19 cellular contexts compared by ENCODE assay signal in the genomic region with DNA sequence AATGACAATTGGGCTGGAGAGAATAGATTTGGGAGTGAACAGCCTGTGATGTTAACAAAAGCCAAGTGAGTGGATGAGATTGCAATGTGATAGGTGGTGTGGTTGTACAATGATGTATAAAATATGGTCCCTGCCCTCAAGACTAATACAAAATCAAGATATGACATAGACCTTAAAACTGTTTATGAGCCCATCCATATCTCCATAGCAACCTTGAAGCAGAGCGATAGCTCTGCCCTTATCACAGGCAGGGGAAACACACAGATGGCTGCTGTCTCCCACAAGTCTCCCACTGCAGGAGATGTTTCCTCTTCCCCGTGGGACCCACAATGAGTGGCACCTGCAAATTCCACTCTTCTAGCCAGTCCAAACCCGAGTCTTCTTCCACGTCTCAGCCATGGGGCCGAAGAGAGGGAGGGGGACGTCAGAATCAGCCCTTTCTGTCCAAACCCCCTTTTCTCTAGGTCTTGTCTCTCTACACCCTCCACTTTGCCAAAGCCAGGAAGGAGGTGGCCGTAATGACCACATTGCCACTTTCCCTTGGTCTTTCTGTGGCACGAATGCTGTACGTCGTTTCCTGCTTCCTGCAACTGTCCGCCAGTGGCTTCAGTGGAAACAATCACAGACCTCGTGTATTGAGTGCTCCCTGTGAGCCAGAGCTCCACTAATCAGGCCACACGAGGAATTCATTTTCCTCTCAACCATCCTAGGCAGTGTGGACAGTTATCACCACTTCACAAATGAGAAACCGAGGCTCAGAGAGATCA. TPM values are rescaled to one million over a fixed set of nuclear protein-coding genes. Genes with fewer than 3 reads are reported as not detected.
DNase-seq lines count a peak whose midpoint lies in the region; ATAC-seq, FAIRE-seq and TF ChIP-seq lines count a peak whose summit lies in the region.
"Had no signal": no experiment of that assay in that cellular context is flagged by ENCODE, and none has a peak within 500 bp of the region (broad histone marks: within the 10 kb centered on the region; RNA-seq: fewer than 3 reads in every experiment).

No MANE protein-coding gene starts in this region.

- TF ChIP-seq POLR2A in IMR-90 (IDR thresholded peaks at IDR 0.05; ENCODE audit: low read depth, low read length) (no peak), K562 (conservative IDR thresholded peaks at IDR 0.05) (no peak)

- H3K4me2 ChIP-seq in IMR-90 (ENCODE audit: low read depth, low read length) (no peak overlapping the region), K562 (ENCODE audit: insufficient read depth, low read length) (no peak overlapping the region)

- H3K9ac ChIP-seq in IMR-90 (ENCODE audit: low read depth, low read length) (no peak overlapping the region), K562 (ENCODE audit: insufficient read depth in 1 of 2, low read depth in 2 of 2, low read length in 2 of 2) (peak overlapping the region in 1 of 2 experiments; percentile 3; a peak in 1 of 4 replicates)

- BruUV-seq in IMR-90 (replicated peaks; lab: Mats Ljungman, UMichigan): no TSS peak
- no TSS peak for BruUV-seq in K562 (replicated peaks; lab: Mats Ljungman, UMichigan)

- FAIRE-seq in K562 (lab: Jason Lieb, UNC): no peak
- FAIRE-seq: A204.1, GM12892, H1 had no signal

- TF ChIP-seq CTCF in IMR-90 (conservative IDR thresholded peaks at IDR 0.05; ENCODE audit: low read depth, low read length): no peak
- TF ChIP-seq CTCF in K562 (IDR thresholded peaks at IDR 0.05 in 2 of 3, conservative IDR thresholded peaks at IDR 0.05 in 1 of 3; ENCODE audit: insufficient read depth in 2 of 3, low read depth in 1 of 3, low read length in 3 of 3): no peak
- no peak for TF ChIP-seq CTCF in HFFc6 (IDR thresholded peaks at IDR 0.05)

- H2BK120ac ChIP-seq in IMR-90 (ENCODE audit: low read depth, low read length): peak overlapping the region; percentile 24; the same call in 1 of the 2 replicates

- no peak for DNase-seq in IMR-90
- no peak for DNase-seq in T-helper 17 cell
- no peak for DNase-seq in K562 (ENCODE audit: extremely low read depth in 1 of 4, low spot score in 3 of 4)
- no peak for DNase-seq in naive thymus-derived CD4-positive, alpha-beta T cell
- DNase-seq in GM03348 (ENCODE audit: low spot score): no peak
- no peak for DNase-seq in HFFc6
- no peak for DNase-seq in substantia nigra (lab: John Stamatoyannopoulos, UW)
- DNase-seq: C1 segment of cervical spinal cord; Calu3; CD4-positive, alpha-beta T cell; DMS 273 treated with DMSO at 0.1 percent for 48 hours had no signal

- peak overlapping the region; percentile 9; the same call in 1 of the 2 replicates for H3K18ac ChIP-seq in IMR-90 (ENCODE audit: low read depth, low read length)

- no peak overlapping the region; the same call in 1 of the 2 replicates for H4K5ac ChIP-seq in IMR-90 (ENCODE audit: low read depth, low read length)

- H3K79me2 ChIP-seq in K562 (ENCODE audit: control insufficient read depth, insufficient read depth, low read length): no peaks in the 10 kb centered on the region

- no peak for TF ChIP-seq EP300 in K562 (IDR thresholded peaks at IDR 0.05; ENCODE audit: low read length)

- peak overlapping the region; percentile 48; the same call in 1 of the 3 replicates for H2BK15ac ChIP-seq in IMR-90 (ENCODE audit: low read depth, low read length)

- H3K27ac ChIP-seq in IMR-90 (ENCODE audit: insufficient read depth, low read length) (no peak overlapping the region), K562 (ENCODE audit: extremely low read depth, low read depth, low read length) (no peak overlapping the region), substantia nigra (ENCODE audit: low read depth, low read length, poor library complexity, severe bottlenecking) (no peak overlapping the region)
- no peak overlapping the region for H3K27ac ChIP-seq in naive thymus-derived CD4-positive, alpha-beta T cell (ENCODE audit: low read depth, low read length)
- H3K27ac ChIP-seq: HL-60 had no signal

- ATAC-seq in IMR-90 (ENCODE audit: low read depth) (no peak), T-helper 17 cell (peak; percentile 32), K562 (no peak; the same call in 2 of the 3 replicates), HG02870 (IDR thresholded peaks at IDR 0.05; ENCODE audit: unreplicated experiment) (no peak)
- ATAC-seq in naive thymus-derived CD4-positive, alpha-beta T cell: peak; percentile 60

- H4K20me1 ChIP-seq in IMR-90 (ENCODE audit: insufficient read depth, low read length) (no peaks in the 10 kb centered on the region), K562 (replicated peaks; ENCODE audit: control insufficient read depth, insufficient read depth, low read length) (no peaks in the 10 kb centered on the region)

- no peak overlapping the region for H3K23ac ChIP-seq in IMR-90 (ENCODE audit: low read depth, low read length)

- dilution Hi-C loops in IMR-90 (cut with HindIII; ENCODE audit: low sequenced_read_pairs, unreplicated experiment): no loop called here

- CTCF ChIA-PET in IMR-90 (lab: Yijun Ruan, JAX) (no interaction called here), K562 (lab: Yijun Ruan, JAX; ENCODE audit: low intra/inter-chr PET ratio) (no interaction called here)
- CTCF ChIA-PET in naive thymus-derived CD4-positive, alpha-beta T cell (lab: Charles Lee): interaction anchor here (0.5 kb wide), 1 partner anchor 1732 kb away, joined by 3 read pairs; no protein-coding TSS in a partner anchor

- H3K27me3 ChIP-seq in IMR-90 (ENCODE audit: control insufficient read depth, insufficient read depth, low read length) (peaks cover 9% of the 10 kb centered on the region; the same call in 1 of the 2 replicates), K562 (ENCODE audit: control insufficient read depth in 2 of 2, insufficient read depth in 2 of 2, low read length in 2 of 2) (peaks cover 51 to 78% of the 10 kb centered on the region in 2 experiments)
- H3K27me3 ChIP-seq in naive thymus-derived CD4-positive, alpha-beta T cell (ENCODE audit: control insufficient read depth in 2 of 2, insufficient read depth in 2 of 2, low read length in 2 of 2): no peaks in the 10 kb centered on the region

- no peak overlapping the region for H4K91ac ChIP-seq in IMR-90 (ENCODE audit: insufficient read depth, low read depth, low read length)

- H3K36me3 ChIP-seq in IMR-90 (ENCODE audit: control insufficient read depth, insufficient read depth, low read length): no peaks in the 10 kb centered on the region
- no peaks in the 10 kb centered on the region for H3K36me3 ChIP-seq in K562 (ENCODE audit: control insufficient read depth, insufficient read depth, low read length)
- no peaks in the 10 kb centered on the region for H3K36me3 ChIP-seq in naive thymus-derived CD4-positive, alpha-beta T cell (ENCODE audit: control insufficient read depth in 2 of 3, insufficient read depth in 3 of 3, low read length in 3 of 3)
- H3K36me3 ChIP-seq: HAP-1 had no signal

- H3K27me3 Mint-ChIP-seq in T-helper 17 cell (no peaks in the 10 kb centered on the region), HFFc6 (ENCODE audit: insufficient read depth) (peaks cover 17% of the 10 kb centered on the region)
- peaks cover 0 to 7% (median 0%) of the 10 kb centered on the region in 5 donors for H3K27me3 Mint-ChIP-seq in naive thymus-derived CD4-positive, alpha-beta T cell

- H3K4me3 ChIP-seq in IMR-90 (ENCODE audit: insufficient read depth, low read depth, low read length) (no peak overlapping the region), K562 (no peak overlapping the region)
- H3K4me3 ChIP-seq in naive thymus-derived CD4-positive, alpha-beta T cell (ENCODE audit: low read length): no peak overlapping the region
- H3K4me3 ChIP-seq: HAP-1 had no signal

- H2AK5ac ChIP-seq in IMR-90 (ENCODE audit: low read depth, low read length): peak overlapping the region; percentile 57; the same call in 1 of the 2 replicates

- peak overlapping the region; percentile 59 for H3K4ac ChIP-seq in IMR-90 (ENCODE audit: low read depth, low read length)

- no peak overlapping the region for H2BK20ac ChIP-seq in IMR-90 (ENCODE audit: low read depth, low read length)

- intact Hi-C loops in IMR-90 (cut with micrococcal nuclease) (no loop called here), K562 (cut with micrococcal nuclease) (loop anchor here (5.0 kb wide), 1 partner anchor 181 kb away; no protein-coding TSS in a partner anchor)
- intact Hi-C loops in naive thymus-derived CD4-positive, alpha-beta T cell (cut with micrococcal nuclease): loop anchor here in 1 of 2 donors (10.0 kb wide), 1 partner anchor 177 kb away; no protein-coding TSS in a partner anchor

- peak overlapping the region; percentile 39 for H3K14ac ChIP-seq in IMR-90 (replicated peaks; ENCODE audit: low read depth, low read length)

- WGBS in IMR-90 (ENCODE audit: extremely low coverage in 2 of 2, insufficient read length in 1 of 2), 2 experiments: 93% methylated on average over 8 of the region's 14 CpGs; no CpG with 5 or more reads in 1 of the 2 experiments
- WGBS in K562 (ENCODE audit: insufficient coverage, low coverage, missing lambda C conversion rate): 1% methylated on average over 14 of the region's 14 CpGs

- peaks cover 4% of the 10 kb centered on the region for H3K36me3 Mint-ChIP-seq in T-helper 17 cell (ENCODE audit: low read depth)
- no peaks in the 10 kb centered on the region for H3K36me3 Mint-ChIP-seq in naive thymus-derived CD4-positive, alpha-beta T cell
- H3K36me3 Mint-ChIP-seq in HFFc6 (ENCODE audit: low read depth): peaks cover 6% of the 10 kb centered on the region

- peaks cover 0 to 6% (median 0%) of the 10 kb centered on the region in 11 donors for H3K9me3 Mint-ChIP-seq in naive thymus-derived CD4-positive, alpha-beta T cell
- H3K9me3 Mint-ChIP-seq in HFFc6: peaks cover 8% of the 10 kb centered on the region; the same call in 1 of the 2 replicates
- H3K9me3 Mint-ChIP-seq: CD4-positive, alpha-beta T cell had no signal

- H2BK5ac ChIP-seq in IMR-90 (ENCODE audit: low read depth, low read length, poor library complexity, severe bottlenecking): no peak overlapping the region

- H3K27ac Mint-ChIP-seq in T-helper 17 cell (no peak overlapping the region), HFFc6 (no peak overlapping the region)
- no peak overlapping the region for H3K27ac Mint-ChIP-seq in naive thymus-derived CD4-positive, alpha-beta T cell
- H3K27ac Mint-ChIP-seq: B cell; CD4-positive, alpha-beta T cell had no signal

- H2AFZ ChIP-seq in IMR-90 (replicated peaks; ENCODE audit: low read length, poor library complexity) (no peak overlapping the region), K562 (ENCODE audit: low read depth, low read length) (no peak overlapping the region)

- peak overlapping the region; percentile 31 for H2AK9ac ChIP-seq in IMR-90 (replicated peaks; ENCODE audit: low read depth, low read length, poor library complexity)

- H3K4me3 Mint-ChIP-seq in T-helper 17 cell (no peak overlapping the region), HFFc6 (no peak overlapping the region)
- no peak overlapping the region for H3K4me3 Mint-ChIP-seq in naive thymus-derived CD4-positive, alpha-beta T cell
- H3K4me3 Mint-ChIP-seq: B cell; CD4-positive, alpha-beta T cell had no signal

- peaks cover 0 to 6% of the 10 kb centered on the region in 2 experiments; a peak in 1 of 4 replicates for H3K79me1 ChIP-seq in IMR-90 (ENCODE audit: low read depth in 1 of 2, low read length in 2 of 2)

- TF ChIP-seq RAD21 in IMR-90 (IDR thresholded peaks at IDR 0.05; ENCODE audit: low read length): no peak
- no peak for TF ChIP-seq RAD21 in K562 (CRISPR knock-in tag; conservative IDR thresholded peaks at IDR 0.05 in 1 of 2, IDR thresholded peaks at IDR 0.05 in 1 of 2)

- H3K4me1 Mint-ChIP-seq in T-helper 17 cell (no peaks in the 10 kb centered on the region), HFFc6 (ENCODE audit: low read depth) (peaks cover 6% of the 10 kb centered on the region)
- no peaks in the 10 kb centered on the region for H3K4me1 Mint-ChIP-seq in naive thymus-derived CD4-positive, alpha-beta T cell
- H3K4me1 Mint-ChIP-seq: B cell had no signal

- H3K9me1 ChIP-seq in IMR-90 (ENCODE audit: insufficient read depth, low read length) (peaks cover 10% of the 10 kb centered on the region), K562 (ENCODE audit: control insufficient read depth, insufficient read depth, low read length) (no peaks in the 10 kb centered on the region)

- no peak overlapping the region for H4K8ac ChIP-seq in IMR-90 (ENCODE audit: low read depth in 2 of 2, low read length in 2 of 2)

- no peak overlapping the region for H3K56ac ChIP-seq in IMR-90 (ENCODE audit: extremely low read depth, insufficient read depth, low read length)

- H3K4me1 ChIP-seq in IMR-90 (ENCODE audit: control insufficient read depth, insufficient read depth, low read length): peaks cover 17% of the 10 kb centered on the region
- H3K4me1 ChIP-seq in K562 (replicated peaks in 1 of 2; ENCODE audit: control insufficient read depth in 2 of 2, insufficient read depth in 2 of 2, low read length in 2 of 2): peaks cover 4 to 5% of the 10 kb centered on the region in 2 experiments; a peak in 3 of 5 replicates
- H3K4me1 ChIP-seq in naive thymus-derived CD4-positive, alpha-beta T cell (ENCODE audit: control insufficient read depth in 2 of 2, insufficient read depth in 2 of 2, low read length in 2 of 2): no peaks in the 10 kb centered on the region
- H3K4me1 ChIP-seq: HAP-1 had no signal

- peaks cover 5% of the 10 kb centered on the region; the same call in 1 of the 2 replicates for H3K9me3 ChIP-seq in IMR-90 (ENCODE audit: control insufficient read depth, insufficient read depth, low read length)
- no peaks in the 10 kb centered on the region for H3K9me3 ChIP-seq in T-helper 17 cell (ENCODE audit: control insufficient read depth, low read length, poor library complexity, severe bottlenecking)
- no peaks in the 10 kb centered on the region for H3K9me3 ChIP-seq in K562 (replicated peaks; ENCODE audit: control insufficient read depth, insufficient read depth, low read depth, low read length)
- no peaks in the 10 kb centered on the region for H3K9me3 ChIP-seq in naive thymus-derived CD4-positive, alpha-beta T cell (ENCODE audit: control insufficient read depth in 2 of 3, low read length in 3 of 3)
- H3K9me3 ChIP-seq: HAP-1 had no signal

- POLR2A ChIA-PET in IMR-90 (lab: Charles Lee; ENCODE audit: unreplicated experiment) (no interaction called here), K562 (lab: Yijun Ruan, JAX) (interaction anchor here (0.6 to 1.7 kb wide), 4 partner anchors 11 to 888 kb away, joined by 3 to 4 read pairs (median 3); no protein-coding TSS in a partner anchor)
- POLR2A ChIA-PET in naive thymus-derived CD4-positive, alpha-beta T cell (lab: Charles Lee): no interaction called here

- in situ Hi-C loops in IMR-90 (cut with MboI; ENCODE audit: low sequenced_read_pairs): no loop called here
- in situ Hi-C loops in K562 (cut with MboI): no loop called here

RNA-seq across cellular contexts. Expression of gene TBXAS1, which starts 7.5 kb away (rescaled TPM):
- total RNA-seq in IMR-90 (2012; rRNA removed): 5.3 and 5.9 TPM in 2 replicates
- polyA plus RNA-seq in IMR-90 (2012; rRNA removed): 10.0 and 10.8 TPM in 2 replicates
- polyA plus RNA-seq in IMR-90 (2012; cell fraction: cytosol; rRNA removed): 9.9 and 18.5 TPM in 2 replicates
- 5.7 and 23.0 TPM in 2 replicates for polyA plus RNA-seq in IMR-90 (2012; cell fraction: nucleus; rRNA removed; ENCODE audit: low replicate concordance)
- total RNA-seq in T-helper 17 cell: 10 to 100 TPM; 19.6 to 20.9 TPM
- total RNA-seq in K562 (2011; cell fraction: chromatin; rRNA removed; ENCODE audit: low replicate concordance): 6.1 and 7.4 TPM in 2 replicates
- total RNA-seq in K562 (2011; cell fraction: nucleolus; rRNA removed): 3.2 and 6.0 TPM in 2 replicates
- total RNA-seq in K562 (2011; cell fraction: nucleoplasm; rRNA removed): 4.2 and 10.6 TPM in 2 replicates
- total RNA-seq in K562 (2014; rRNA removed): 1.5 and 1.7 TPM in 2 replicates
- 1.3 and 2.5 TPM in 2 replicates for total RNA-seq in K562 (2014; rRNA removed; fragmentation: Illumina TruSeq; extraction: Trizol)
- total RNA-seq in K562 (2015; rRNA removed; fragmentation: Illumina TruSeq; extraction: Trizol): 2.6 and 2.9 TPM in 2 replicates
- 1.9 and 2.7 TPM in 2 replicates for total RNA-seq in K562 (2021)
- polyA plus RNA-seq in K562 (2011; rRNA removed): 6.8 and 8.3 TPM in 2 replicates
- polyA plus RNA-seq in K562 (2011; cell fraction: cytosol; rRNA removed): 3.7 and 8.3 TPM in 2 replicates
- 10.0 and 17.3 TPM in 2 replicates for polyA plus RNA-seq in K562 (2011; cell fraction: nucleus; rRNA removed)
- 2.7 and 4.5 TPM in 2 replicates for polyA plus RNA-seq in K562 (2012)
- 2.0 and 2.2 TPM in 2 replicates for polyA plus RNA-seq in K562 (2014; fragmentation: Illumina TruSeq; extraction: Trizol)
- 1 to 10 TPM; 1.1 to 1.2 TPM for polyA plus RNA-seq in K562 (2014; fragmentation: Nextera tagmentation; extraction: Ambion mirVana)
- polyA plus RNA-seq in K562 (2014; rRNA removed): 2.4 and 3.7 TPM in 2 replicates
- polyA minus RNA-seq in K562 (2011; rRNA and poly(A)+ RNA removed): 3.8 and 6.3 TPM in 2 replicates
- polyA minus RNA-seq in K562 (2011; cell fraction: cytosol; rRNA and poly(A)+ RNA removed): 1.6 and 3.1 TPM in 2 replicates
- polyA minus RNA-seq in K562 (2011; cell fraction: nucleus; rRNA and poly(A)+ RNA removed): 4.4 and 4.6 TPM in 2 replicates
- total RNA-seq in naive thymus-derived CD4-positive, alpha-beta T cell: 10 to 100 TPM in 1 of 5 experiments, 1 to 10 TPM in 4; 2.6 to 70.9 (median 6.7) TPM
- polyA plus RNA-seq in naive thymus-derived CD4-positive, alpha-beta T cell: 1 to 10 TPM; 1.9 to 2.9 TPM
- total RNA-seq in HFFc6 (2021; fragmentation: NEBNext Ultra II Directional; extraction: Animal tissue kit (Norgen Biotek cat#: 25700)): 1 to 10 TPM in 3 of 6 experiments, under 1 TPM in 3; 0.47 to 1.8 (median 1.0) TPM
- total RNA-seq: G401 had no signal

RNA-seq across cellular contexts. Expression of gene HIPK2, which starts 43.7 kb away (rescaled TPM):
- 21.7 and 22.0 TPM in 2 replicates for total RNA-seq in IMR-90 (2012; rRNA removed)
- polyA plus RNA-seq in IMR-90 (2012; rRNA removed): 27.1 and 31.7 TPM in 2 replicates
- 9.3 and 22.5 TPM in 2 replicates for polyA plus RNA-seq in IMR-90 (2012; cell fraction: cytosol; rRNA removed)
- 36.1 and 45.4 TPM in 2 replicates for polyA plus RNA-seq in IMR-90 (2012; cell fraction: nucleus; rRNA removed; ENCODE audit: low replicate concordance)
- 10 to 100 TPM; 36.9 to 42.9 TPM for total RNA-seq in T-helper 17 cell
- total RNA-seq in K562 (2011; cell fraction: chromatin; rRNA removed; ENCODE audit: low replicate concordance): 51.9 and 59.2 TPM in 2 replicates
- total RNA-seq in K562 (2011; cell fraction: nucleolus; rRNA removed): 15.1 and 17.3 TPM in 2 replicates
- total RNA-seq in K562 (2011; cell fraction: nucleoplasm; rRNA removed): 16.6 and 21.8 TPM in 2 replicates
- total RNA-seq in K562 (2014; rRNA removed): 3.8 and 5.7 TPM in 2 replicates
- 5.4 and 5.5 TPM in 2 replicates for total RNA-seq in K562 (2014; rRNA removed; fragmentation: Illumina TruSeq; extraction: Trizol)
- total RNA-seq in K562 (2015; rRNA removed; fragmentation: Illumina TruSeq; extraction: Trizol): 3.9 and 4.4 TPM in 2 replicates
- 17.5 and 19.8 TPM in 2 replicates for total RNA-seq in K562 (2021)
- 8.8 and 10.0 TPM in 2 replicates for polyA plus RNA-seq in K562 (2011; rRNA removed)
- polyA plus RNA-seq in K562 (2011; cell fraction: cytosol; rRNA removed): 6.5 and 10.7 TPM in 2 replicates
- polyA plus RNA-seq in K562 (2011; cell fraction: nucleus; rRNA removed): 15.6 and 30.0 TPM in 2 replicates
- 4.7 and 7.4 TPM in 2 replicates for polyA plus RNA-seq in K562 (2012)
- polyA plus RNA-seq in K562 (2014; fragmentation: Illumina TruSeq; extraction: Trizol): 9.9 and 10.1 TPM in 2 replicates
- polyA plus RNA-seq in K562 (2014; fragmentation: Nextera tagmentation; extraction: Ambion mirVana): 1 to 10 TPM in 1 of 2 experiments, under 1 TPM in 1; 0.69 to 1.6 TPM
- 5.1 and 5.5 TPM in 2 replicates for polyA plus RNA-seq in K562 (2014; rRNA removed)
- 31.9 and 34.7 TPM in 2 replicates for polyA minus RNA-seq in K562 (2011; rRNA and poly(A)+ RNA removed)
- polyA minus RNA-seq in K562 (2011; cell fraction: cytosol; rRNA and poly(A)+ RNA removed): 25.2 and 25.9 TPM in 2 replicates
- 17.0 and 17.8 TPM in 2 replicates for polyA minus RNA-seq in K562 (2011; cell fraction: nucleus; rRNA and poly(A)+ RNA removed)
- total RNA-seq in naive thymus-derived CD4-positive, alpha-beta T cell: 10 to 100 TPM; 27.3 to 44.0 (median 37.3) TPM
- 1 to 10 TPM; 4.6 to 8.5 TPM for polyA plus RNA-seq in naive thymus-derived CD4-positive, alpha-beta T cell
- 10 to 100 TPM; 14.6 to 33.4 (median 31.4) TPM for total RNA-seq in HFFc6 (2021; fragmentation: NEBNext Ultra II Directional; extraction: Animal tissue kit (Norgen Biotek cat#: 25700))

Comparison
In these comparisons a context has a peak if more than half of its experiments do, and no peak if none do; other contexts are left out.
1. ATAC-seq: peak in T-helper 17 cell (single experiment) and naive thymus-derived CD4-positive, alpha-beta T cell (single experiment); none in IMR-90 (single experiment), K562 (single experiment) and HG02870 (single experiment).